ENCODE assay signal across 7 cellular contexts in genomic region chr12:106719879-106720278, GRCh38.
"Had no signal": no experiment of that assay in that cellular context is flagged by ENCODE, and none has a peak within 500 bp of the region (broad histone marks: within the 10 kb centered on the region; RNA-seq: fewer than 3 reads in every experiment).

No MANE protein-coding gene starts in this region.

- DNase-seq: H9, HCEC 1CT, KG1 had no signal

- H2AFZ ChIP-seq: GM23338 had no signal

- ATAC-seq: GM23338 had no signal

- H3K4me3 ChIP-seq: GM23338 had no signal

- H3K4me2 ChIP-seq: GM23338 had no signal

- FAIRE-seq: H1, H54, HTR-8/SVneo had no signal
